Comparison of ENCODE assay signal across 21 cellular contexts in genomic region chr6:54002118-54002517, GRCh38.
A peak's percentile ranks its signal among the peaks of the same experiment; 100 is the strongest.
DNase-seq lines count a peak whose midpoint lies in the region; TF ChIP-seq lines count a peak whose summit lies in the region.
"Had no signal": no experiment of that assay in that cellular context is flagged by ENCODE, and none has a peak within 500 bp of the region (broad histone marks: within the 10 kb centered on the region; RNA-seq: fewer than 3 reads in every experiment).

No MANE protein-coding gene starts in this region.

- no peak overlapping the region for H2BK15ac ChIP-seq in mesenchymal stem cell (ENCODE audit: low read depth, poor library complexity, severe bottlenecking)

- no peak overlapping the region for H3K23ac ChIP-seq in mesenchymal stem cell (ENCODE audit: low read length in 2 of 2)

- peak overlapping the region; percentile 68 for H2AFZ ChIP-seq in mammary epithelial cell (ENCODE audit: low read depth, low read length)
- H2AFZ ChIP-seq in mesenchymal stem cell (ENCODE audit: low read depth, low read length) = no peak overlapping the region

- no peaks in the 10 kb centered on the region for H3K36me3 ChIP-seq in mammary epithelial cell (ENCODE audit: insufficient read depth, low read length)
- H3K36me3 ChIP-seq in breast epithelium = no peaks in the 10 kb centered on the region
- H3K36me3 ChIP-seq in brain microvascular endothelial cell (replicated peaks) = no peaks in the 10 kb centered on the region
- no peaks in the 10 kb centered on the region for H3K36me3 ChIP-seq in mesenchymal stem cell (ENCODE audit: control insufficient read depth in 1 of 2, insufficient read depth in 2 of 2, low read depth in 1 of 2, low read length in 2 of 2)
- no peaks in the 10 kb centered on the region for H3K36me3 ChIP-seq in esophagus squamous epithelium

- H3K9me3 ChIP-seq in mammary epithelial cell (replicated peaks; ENCODE audit: insufficient read depth, low read length) (no peaks in the 10 kb centered on the region), breast epithelium (no peaks in the 10 kb centered on the region), mesenchymal stem cell (ENCODE audit: control insufficient read depth, low read length) (no peaks in the 10 kb centered on the region), esophagus squamous epithelium (no peaks in the 10 kb centered on the region)

- H2BK12ac ChIP-seq in mesenchymal stem cell (ENCODE audit: low read length in 2 of 2) = no peak overlapping the region

- no peak overlapping the region for H4K91ac ChIP-seq in mesenchymal stem cell (ENCODE audit: low read length)

- H3K4me3 ChIP-seq in mammary epithelial cell (replicated peaks in 1 of 3; ENCODE audit: insufficient read depth in 1 of 3, low read depth in 2 of 3, low read length in 3 of 3) (no peak overlapping the region), breast epithelium (no peak overlapping the region), brain microvascular endothelial cell (ENCODE audit: low read depth, low read length) (no peak overlapping the region), mesenchymal stem cell (ENCODE audit: insufficient read depth in 1 of 2, low read depth in 1 of 2, low read length in 2 of 2) (no peak overlapping the region), esophagus squamous epithelium (no peak overlapping the region)
- H3K4me3 ChIP-seq: GM12878, K562 had no signal

- H3K79me1 ChIP-seq in mesenchymal stem cell (replicated peaks; ENCODE audit: low read length, poor library complexity, severe bottlenecking) = no peaks in the 10 kb centered on the region

- DNase-seq in mammary epithelial cell (peak; percentile 24), breast epithelium (ENCODE audit: low spot score in 2 of 2) (no peak), brain microvascular endothelial cell (peak; percentile 12), mesenchymal stem cell (no peak), esophagus squamous epithelium (lab: John Stamatoyannopoulos, UW) (no peak), NCI-H1105 (lab: John Stamatoyannopoulos, UW) (no peak), HuH-7.5 (ENCODE audit: low spot score) (no peak)
- no peak for DNase-seq in stimulated activated CD4-positive, alpha-beta T cell treated with anti-CD3 and anti-CD28 coated beads, Interleukin-4, amount 100 ng/mL, for 24 hours
- DNase-seq: COR-L47, DMS 273 treated with DMSO at 0.1 percent for 48 hours, DND-41, GF-D8, MV-4-11, NCI-H1417, NCI-H2029, NCI-H2171, NCI-H446, SW 1271 had no signal

- H4K8ac ChIP-seq in mesenchymal stem cell (ENCODE audit: low read length) = no peak overlapping the region

- no peak for TF ChIP-seq POLR2A in breast epithelium (IDR thresholded peaks at IDR 0.05)
- no peak for TF ChIP-seq POLR2A in esophagus squamous epithelium (IDR thresholded peaks at IDR 0.05)

- no peak for TF ChIP-seq CTCF in mammary epithelial cell (conservative IDR thresholded peaks at IDR 0.05 in 1 of 2, IDR thresholded peaks at IDR 0.05 in 1 of 2; ENCODE audit: extremely low read depth in 1 of 2, insufficient read depth in 1 of 2, low read depth in 1 of 2, low read length in 2 of 2)
- no peak for TF ChIP-seq CTCF in breast epithelium (IDR thresholded peaks at IDR 0.05)
- no peak for TF ChIP-seq CTCF in brain microvascular endothelial cell (IDR thresholded peaks at IDR 0.05; ENCODE audit: low read depth, low read length, missing control alignments)
- no peak for TF ChIP-seq CTCF in esophagus squamous epithelium (IDR thresholded peaks at IDR 0.05)

- H3K27me3 ChIP-seq in mammary epithelial cell (ENCODE audit: insufficient read depth, low read length) (no peaks in the 10 kb centered on the region), breast epithelium (no peaks in the 10 kb centered on the region), brain microvascular endothelial cell (replicated peaks) (no peaks in the 10 kb centered on the region), mesenchymal stem cell (ENCODE audit: control insufficient read depth in 1 of 2, insufficient read depth in 1 of 2, low read length in 2 of 2) (no peaks in the 10 kb centered on the region), esophagus squamous epithelium (no peaks in the 10 kb centered on the region)

- intact Hi-C loops in mammary epithelial cell (cut with micrococcal nuclease) (no loop called here), breast epithelium (cut with DNase I; ENCODE audit: low total_unique reads) (no loop called here), esophagus squamous epithelium (cut with DNase I) (no loop called here)

- H3K9ac ChIP-seq in mammary epithelial cell (ENCODE audit: insufficient read depth, low read length) (no peak overlapping the region), mesenchymal stem cell (ENCODE audit: low read length) (peak overlapping the region; percentile 18)

- H3K4me2 ChIP-seq in mammary epithelial cell (ENCODE audit: insufficient read depth, low read depth, low read length) = no peak overlapping the region
- no peak overlapping the region for H3K4me2 ChIP-seq in mesenchymal stem cell (ENCODE audit: low read length, poor library complexity, severe bottlenecking)

- BruUV-seq in mammary epithelial cell (replicated peaks; lab: Mats Ljungman, UMichigan) = no TSS peak

- no peak overlapping the region for H2BK120ac ChIP-seq in mesenchymal stem cell (ENCODE audit: low read depth, low read length)

- H3K4me1 ChIP-seq in mammary epithelial cell (ENCODE audit: insufficient read depth, low read length) (peaks cover 18% of the 10 kb centered on the region), breast epithelium (no peaks in the 10 kb centered on the region), mesenchymal stem cell (ENCODE audit: control insufficient read depth, insufficient read depth, low read depth, low read length) (peaks cover 2% of the 10 kb centered on the region), esophagus squamous epithelium (no peaks in the 10 kb centered on the region)

- H2BK5ac ChIP-seq in mesenchymal stem cell (ENCODE audit: low read depth, low read length, poor library complexity, severe bottlenecking) = no peak overlapping the region

- no peaks in the 10 kb centered on the region for H3K79me2 ChIP-seq in mammary epithelial cell (ENCODE audit: insufficient read depth, low read length)

- dilution Hi-C loops in mammary epithelial cell (cut with HindIII; ENCODE audit: low sequenced_read_pairs) = no loop called here

- H3K14ac ChIP-seq in mesenchymal stem cell (ENCODE audit: low read length in 2 of 2) = no peak overlapping the region

- no peak overlapping the region for H2AK5ac ChIP-seq in mesenchymal stem cell (ENCODE audit: low read length, severe bottlenecking)

- no peak overlapping the region for H3K4ac ChIP-seq in mesenchymal stem cell (ENCODE audit: low read depth in 1 of 2, low read length in 2 of 2)

- no peak overlapping the region for H3K18ac ChIP-seq in mesenchymal stem cell (ENCODE audit: low read depth in 1 of 2, low read length in 2 of 2)

- WGBS in mammary epithelial cell (ENCODE audit: low coverage, missing lambda C conversion rate) = 30% methylated on average over 1 of the region's 1 CpG
- whole genome bisulfite sequencing in mesenchymal stem cell = 63% methylated on average over 1 of the region's 1 CpG
- WGBS in esophagus squamous epithelium, 2 donors = 71 to 85% methylated on average over 1 of the region's 1 CpG

- in situ Hi-C loops in mammary epithelial cell (cut with MboI; ENCODE audit: low sequenced_read_pairs in 2 of 2) (no loop called here), brain microvascular endothelial cell (cut with HindIII; ENCODE audit: low pct_ligation_motif_present, low sequenced_read_pairs) (no loop called here)

- no peaks in the 10 kb centered on the region for H4K20me1 ChIP-seq in mammary epithelial cell (ENCODE audit: insufficient read depth, low read length)

- H3K27ac ChIP-seq in mammary epithelial cell (ENCODE audit: insufficient read depth, low read depth, low read length) (no peak overlapping the region), breast epithelium (no peak overlapping the region), brain microvascular endothelial cell (no peak overlapping the region), mesenchymal stem cell (ENCODE audit: low read length, poor library complexity, severe bottlenecking) (no peak overlapping the region), esophagus squamous epithelium (no peak overlapping the region)
- H3K27ac ChIP-seq: 22Rv1 had no signal

- CTCF ChIA-PET in mammary epithelial cell (lab: Charles Lee; ENCODE audit: low non-redundant PET) = interaction anchor here (0.8 kb wide), 1 partner anchor 1301 kb away, joined by 5 read pairs; no protein-coding TSS in a partner anchor

Comparison
In these comparisons a context has a peak if more than half of its experiments do, and no peak if none do; other contexts are left out.
1. DNase-seq: peak in mammary epithelial cell (single experiment) and brain microvascular endothelial cell (single experiment); none in breast epithelium (0 of 2), mesenchymal stem cell (single experiment), esophagus squamous epithelium (single experiment), NCI-H1105 (single experiment), stimulated activated CD4-positive, alpha-beta T cell treated with anti-CD3 and anti-CD28 coated beads, Interleukin-4, amount 100 ng/mL, for 24 hours (single experiment) and HuH-7.5 (single experiment).